Comparison of ENCODE assay signal across 24 cellular contexts in genomic region chr1:161113915-161114314, GRCh38. TPM values are rescaled to one million over a fixed set of nuclear protein-coding genes. Genes with fewer than 3 reads are reported as not detected.
A peak's percentile ranks its signal among the peaks of the same experiment; 100 is the strongest.
DNase-seq lines count a peak whose midpoint lies in the region; ATAC-seq and TF ChIP-seq lines count a peak whose summit lies in the region.
"Had no signal": no experiment of that assay in that cellular context is flagged by ENCODE, and none has a peak within 500 bp of the region (broad histone marks: within the 10 kb centered on the region; RNA-seq: fewer than 3 reads in every experiment).

No MANE protein-coding gene starts in this region.

- H3K9me3 Mint-ChIP-seq in activated CD4-positive, alpha-beta T cell treated with anti-CD3 and anti-CD28 coated beads for 36 hours (ENCODE audit: low read depth): no peaks in the 10 kb centered on the region

- H3K27ac ChIP-seq in DOHH2 (ENCODE audit: low read depth, low read length): no peak overlapping the region
- peak overlapping the region; percentile 97 for H3K27ac ChIP-seq in epithelial cell of prostate
- H3K27ac ChIP-seq: adrenal gland, C4-2B, KMS-11, neutrophil, upper lobe of right lung had no signal

- H3K79me2 ChIP-seq in DOHH2 (ENCODE audit: control insufficient read depth, low read length): peaks cover 99% of the 10 kb centered on the region

- CTCF ChIA-PET in activated CD4-positive, alpha-beta T cell treated with anti-CD3 and anti-CD28 coated beads for 36 hours (lab: Charles Lee): interaction anchor here (0.7 to 3.9 kb wide), 4 partner anchors 15 to 115 kb away, joined by 3 to 32 read pairs (median 4); partner anchors contain the start of gene KLHDC9

- H3K4me3 Mint-ChIP-seq in activated CD4-positive, alpha-beta T cell treated with anti-CD3 and anti-CD28 coated beads for 36 hours: peak overlapping the region; percentile 15
- no peak overlapping the region for H3K4me3 Mint-ChIP-seq in T-helper 17 cell

- no peaks in the 10 kb centered on the region for H3K27me3 ChIP-seq in DOHH2 (ENCODE audit: control insufficient read depth, low read length)
- H3K27me3 ChIP-seq: adrenal gland, neutrophil, upper lobe of right lung had no signal

- H3K4me2 ChIP-seq in DOHH2 (ENCODE audit: low read length): peak overlapping the region; percentile 3; the same call in 1 of the 2 replicates
- H3K4me2 ChIP-seq: KMS-11 had no signal

- no peaks in the 10 kb centered on the region for H3K27me3 Mint-ChIP-seq in activated CD4-positive, alpha-beta T cell treated with anti-CD3 and anti-CD28 coated beads for 36 hours
- H3K27me3 Mint-ChIP-seq in T-helper 17 cell: no peaks in the 10 kb centered on the region

- peaks cover 58% of the 10 kb centered on the region for H3K4me1 ChIP-seq in DOHH2 (ENCODE audit: control insufficient read depth, low read length)

- 0 out of 2 replicates have a peak, but pooled peaks cover 2% of the 10 kb centered on the region for H3F3A ChIP-seq in DOHH2 (ENCODE audit: control insufficient read depth, insufficient read depth)

- no peak for DNase-seq in activated CD4-positive, alpha-beta T cell treated with anti-CD3 and anti-CD28 coated beads for 36 hours
- no peak for DNase-seq in activated CD4-positive, alpha-beta T cell treated with anti-CD3 and anti-CD28 coated beads, Interleukin-2, amount 50 U/mL, for 48 hours
- DNase-seq in T-helper 17 cell: no peak
- no peak for DNase-seq in epithelial cell of prostate (ENCODE audit: low read depth, low spot score)
- DNase-seq in head of caudate nucleus: no peak
- no peak for DNase-seq in NCI-H146 (lab: John Stamatoyannopoulos, UW)
- DNase-seq in NCI-H2171 (lab: John Stamatoyannopoulos, UW): no peak
- DNase-seq: activated CD4-positive, CD25-positive, alpha-beta regulatory T cell; activated CD8-positive, alpha-beta memory T cell treated with anti-CD3 and anti-CD28 coated beads, Interleukin-2, amount 50 U/mL, for 4 hours; adrenal gland; DMS79; GOT3; hippocampal formation; NCI-H1417 treated with DMSO at 0.1 percent for 48 hours; NCI-H226; retina; SIG-M5; stimulated activated naive CD4-positive, alpha-beta T cell; upper lobe of right lung had no signal

- peaks cover 58% of the 10 kb centered on the region for H3K4me1 Mint-ChIP-seq in activated CD4-positive, alpha-beta T cell treated with anti-CD3 and anti-CD28 coated beads for 36 hours
- peaks cover 41% of the 10 kb centered on the region for H3K4me1 Mint-ChIP-seq in T-helper 17 cell

- no peak for ATAC-seq in activated CD4-positive, alpha-beta T cell treated with anti-CD3 and anti-CD28 coated beads for 36 hours
- no peak for ATAC-seq in T-helper 17 cell
- ATAC-seq: upper lobe of right lung had no signal

- H3K27ac Mint-ChIP-seq in activated CD4-positive, alpha-beta T cell treated with anti-CD3 and anti-CD28 coated beads for 36 hours: peak overlapping the region; percentile 98
- peak overlapping the region; percentile 84 for H3K27ac Mint-ChIP-seq in T-helper 17 cell

- POLR2A ChIA-PET in activated CD4-positive, alpha-beta T cell treated with anti-CD3 and anti-CD28 coated beads for 36 hours (lab: Charles Lee): interaction anchor here (0.6 kb wide), 1 partner anchor 69 kb away, joined by 3 read pairs; no protein-coding TSS in a partner anchor

- peaks cover 58% of the 10 kb centered on the region for H3K36me3 ChIP-seq in DOHH2 (ENCODE audit: control insufficient read depth, low read length)
- H3K36me3 ChIP-seq: adrenal gland, neutrophil had no signal

- H3K9me2 ChIP-seq in DOHH2 (replicated peaks; ENCODE audit: control insufficient read depth, low read length): no peaks in the 10 kb centered on the region

- peaks cover 46% of the 10 kb centered on the region for H3K36me3 Mint-ChIP-seq in activated CD4-positive, alpha-beta T cell treated with anti-CD3 and anti-CD28 coated beads for 36 hours (ENCODE audit: low read depth)
- H3K36me3 Mint-ChIP-seq in T-helper 17 cell (ENCODE audit: low read depth): peaks cover 4% of the 10 kb centered on the region

- H4K20me1 ChIP-seq in DOHH2 (ENCODE audit: control insufficient read depth, insufficient read depth, low read depth, low read length): peaks cover 17% of the 10 kb centered on the region; the same call in 1 of the 2 replicates

- intact Hi-C loops in activated CD4-positive, alpha-beta T cell treated with anti-CD3 and anti-CD28 coated beads for 36 hours (cut with DNase I, micrococcal nuclease): no loop called here
- intact Hi-C loops in head of caudate nucleus (cut with DNase I): no loop called here

- H3K4me3 ChIP-seq in DOHH2 (ENCODE audit: low read length): no peak overlapping the region
- H3K4me3 ChIP-seq: adrenal gland, upper lobe of right lung had no signal

- TF ChIP-seq CTCF in DOHH2 (IDR thresholded peaks at IDR 0.05; ENCODE audit: low read depth, low read length, poor library complexity, severe bottlenecking): no peak

- H3K9me3 ChIP-seq in DOHH2 (ENCODE audit: control insufficient read depth, insufficient read depth, low read length): no peaks in the 10 kb centered on the region
- H3K9me3 ChIP-seq in T-helper 17 cell (ENCODE audit: control insufficient read depth, low read length, poor library complexity, severe bottlenecking): no peaks in the 10 kb centered on the region
- H3K9me3 ChIP-seq: adrenal gland, neutrophil, upper lobe of right lung had no signal

RNA-seq across cellular contexts. Expression of gene PFDN2, which starts 3.9 kb away (rescaled TPM):
- total RNA-seq in activated CD4-positive, alpha-beta T cell treated with anti-CD3 and anti-CD28 coated beads for 36 hours: 100 to 1,000 TPM; 108 to 136 TPM
- total RNA-seq in T-helper 17 cell: 10 to 100 TPM; 34.5 to 37.1 TPM

RNA-seq across cellular contexts. Expression of gene NIT1, which starts 4.0 kb away (rescaled TPM):
- total RNA-seq in activated CD4-positive, alpha-beta T cell treated with anti-CD3 and anti-CD28 coated beads for 36 hours: 10 to 100 TPM; 58.2 to 62.1 TPM
- 10 to 100 TPM; 16.0 to 19.3 TPM for total RNA-seq in T-helper 17 cell

RNA-seq across cellular contexts. Expression of gene KLHDC9, which starts 15.8 kb away (rescaled TPM):
- under 1 TPM; 0.39 to 0.50 TPM for total RNA-seq in activated CD4-positive, alpha-beta T cell treated with anti-CD3 and anti-CD28 coated beads for 36 hours
- under 1 TPM in 1 of 2 donors, not detected in 1; 0.57 TPM for total RNA-seq in T-helper 17 cell
- total RNA-seq: T-helper 2 cell treated with Interferon-gamma antibody and Interleukin-4, amounts not matched to agents 100 ng/mL and 5 ng/mL, for 36 hours had no signal

RNA-seq across cellular contexts. Expression of gene DEDD, which starts 18.6 kb away (rescaled TPM):
- 10 to 100 TPM; 33.9 to 44.9 TPM for total RNA-seq in activated CD4-positive, alpha-beta T cell treated with anti-CD3 and anti-CD28 coated beads for 36 hours
- 10 to 100 TPM; 32.9 to 40.0 TPM for total RNA-seq in T-helper 17 cell

RNA-seq across cellular contexts. Expression of gene NECTIN4, which starts 24.6 kb away (rescaled TPM):
- not detected for total RNA-seq in activated CD4-positive, alpha-beta T cell treated with anti-CD3 and anti-CD28 coated beads for 36 hours
- total RNA-seq in T-helper 17 cell: not detected
- total RNA-seq: adrenal gland had no signal
